In the genomic region with DNA sequence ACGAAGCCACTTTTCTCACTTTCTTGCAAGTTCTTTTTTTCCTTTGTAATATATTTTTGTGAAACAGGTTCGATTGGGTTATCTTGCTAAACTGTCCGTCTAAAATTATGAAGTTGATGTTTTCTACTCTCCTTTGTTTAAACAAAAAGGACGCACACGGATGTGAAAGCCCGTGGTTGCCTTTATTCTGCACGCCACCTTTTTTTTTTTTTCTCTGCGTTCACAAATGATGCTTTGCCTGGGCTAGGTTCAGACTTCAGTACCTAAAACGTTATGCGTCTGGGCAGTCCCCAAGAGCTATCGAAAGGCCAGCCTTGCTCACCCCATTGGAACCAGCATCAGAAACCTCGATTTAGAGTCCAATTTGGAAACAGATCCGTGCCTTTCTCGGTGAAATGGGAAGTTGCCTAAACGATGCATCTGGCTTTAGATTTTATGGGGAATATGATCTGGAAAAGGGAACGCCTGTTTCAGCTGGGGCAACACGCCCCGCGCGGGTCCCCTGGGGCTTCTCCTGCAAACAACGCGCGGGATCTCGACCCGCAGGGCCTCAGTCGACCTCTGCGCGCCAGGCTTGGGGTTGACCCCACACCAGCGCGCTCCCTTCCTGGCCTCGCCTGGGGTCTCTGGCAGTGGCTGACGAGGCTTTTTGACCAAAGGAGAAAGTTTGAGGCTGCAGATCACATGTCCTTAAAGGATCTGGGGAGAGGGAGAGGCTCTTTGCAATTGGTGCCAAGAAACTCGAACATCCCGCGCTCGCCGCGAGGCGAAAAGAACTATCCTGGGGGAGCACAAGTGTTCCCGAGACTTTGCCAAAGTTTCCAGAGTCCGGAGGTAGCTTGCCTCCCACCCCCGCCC, we compare ENCODE assay signal across 9 cellular contexts.
A peak's percentile ranks its signal among the peaks of the same experiment; 100 is the strongest.
DNase-seq lines count a peak whose midpoint lies in the region; ATAC-seq and TF ChIP-seq lines count a peak whose summit lies in the region.
"Had no signal": no experiment of that assay in that cellular context is flagged by ENCODE, and none has a peak within 500 bp of the region (broad histone marks: within the 10 kb centered on the region; RNA-seq: fewer than 3 reads in every experiment).

No MANE protein-coding gene starts in this region.

- no peaks in the 10 kb centered on the region for H3K9me3 Mint-ChIP-seq in activated T-cell treated with anti-CD3 and anti-CD28 coated beads, Interleukin-2, amount 50 U/mL, for 4 hours
- no peaks in the 10 kb centered on the region for H3K9me3 Mint-ChIP-seq in stimulated activated memory B cell treated with anti-CD40 and anti-IgM and Interleukin-4, amounts not matched to agents 10 μg/mL and 1 μg/mL and 100 μg/mL, for 72 hours

- H3K36me3 ChIP-seq in H7 (replicated peaks; ENCODE audit: control insufficient read depth, insufficient read depth, low read length) (no peaks in the 10 kb centered on the region), WERI-Rb-1 (no peaks in the 10 kb centered on the region)

- H3K27ac ChIP-seq in WERI-Rb-1, result no peak overlapping the region

- H3K27me3 ChIP-seq in H7 (ENCODE audit: control insufficient read depth, insufficient read depth, low read length), result peaks cover 90% of the 10 kb centered on the region
- no peaks in the 10 kb centered on the region for H3K27me3 ChIP-seq in WERI-Rb-1 (ENCODE audit: insufficient read depth, low read depth, severe bottlenecking)

- no peaks in the 10 kb centered on the region for H3K36me3 Mint-ChIP-seq in activated T-cell treated with anti-CD3 and anti-CD28 coated beads, Interleukin-2, amount 50 U/mL, for 4 hours (ENCODE audit: insufficient read depth)
- H3K36me3 Mint-ChIP-seq in stimulated activated memory B cell treated with anti-CD40 and anti-IgM and Interleukin-4, amounts not matched to agents 10 μg/mL and 1 μg/mL and 100 μg/mL, for 72 hours, result peaks cover 5% of the 10 kb centered on the region

- peak overlapping the region; percentile 43 for H3K4me3 ChIP-seq in H7 (ENCODE audit: insufficient read depth, low read depth, low read length)
- no peak overlapping the region for H3K4me3 ChIP-seq in WERI-Rb-1 (ENCODE audit: low read depth, low read length)
- H3K4me3 ChIP-seq: K562 had no signal

- ATAC-seq in activated T-cell treated with anti-CD3 and anti-CD28 coated beads, Interleukin-2, amount 50 U/mL, for 4 hours, result no peak
- ATAC-seq in stimulated activated memory B cell treated with anti-CD40 and anti-IgM and Interleukin-4, amounts not matched to agents 10 μg/mL and 1 μg/mL and 100 μg/mL, for 72 hours, result peak; percentile 45
- ATAC-seq in omental fat pad (ENCODE audit: low FRiP score), result no peak
- ATAC-seq: K562 had no signal

- no peaks in the 10 kb centered on the region for H3K9me3 ChIP-seq in WERI-Rb-1 (ENCODE audit: severe bottlenecking)

- H3K27me3 Mint-ChIP-seq in activated T-cell treated with anti-CD3 and anti-CD28 coated beads, Interleukin-2, amount 50 U/mL, for 4 hours (ENCODE audit: low read depth), result peaks cover 45% of the 10 kb centered on the region
- H3K27me3 Mint-ChIP-seq in stimulated activated memory B cell treated with anti-CD40 and anti-IgM and Interleukin-4, amounts not matched to agents 10 μg/mL and 1 μg/mL and 100 μg/mL, for 72 hours, result peaks cover 17% of the 10 kb centered on the region

- peaks cover 51% of the 10 kb centered on the region for H3K4me1 Mint-ChIP-seq in activated T-cell treated with anti-CD3 and anti-CD28 coated beads, Interleukin-2, amount 50 U/mL, for 4 hours (ENCODE audit: low read depth)
- peaks cover 58% of the 10 kb centered on the region for H3K4me1 Mint-ChIP-seq in stimulated activated memory B cell treated with anti-CD40 and anti-IgM and Interleukin-4, amounts not matched to agents 10 μg/mL and 1 μg/mL and 100 μg/mL, for 72 hours

- no peak for TF ChIP-seq CTCF in WERI-Rb-1 (IDR thresholded peaks at IDR 0.05; ENCODE audit: low read depth, low read length)
- TF ChIP-seq CTCF in omental fat pad (IDR thresholded peaks at IDR 0.05), result no peak

- H3K27ac Mint-ChIP-seq in stimulated activated memory B cell treated with anti-CD40 and anti-IgM and Interleukin-4, amounts not matched to agents 10 μg/mL and 1 μg/mL and 100 μg/mL, for 72 hours, result peak overlapping the region; percentile 99

- DNase-seq in H7 (peak; percentile 38), hepatic stellate cell (ENCODE audit: low spot score) (peak; percentile 41), WERI-Rb-1 (no peak), KG1 (lab: John Stamatoyannopoulos, UW) (no peak), glomerular visceral epithelial cell (ENCODE audit: extremely low spot score) (no peak), omental fat pad (ENCODE audit: low spot score) (no peak)
- no peak for DNase-seq in activated T-cell treated with anti-CD3 and anti-CD28 coated beads, Interleukin-2, amount 50 U/mL, for 4 hours

- peak overlapping the region; percentile 78 for H3K4me3 Mint-ChIP-seq in activated T-cell treated with anti-CD3 and anti-CD28 coated beads, Interleukin-2, amount 50 U/mL, for 4 hours
- peak overlapping the region; percentile 87 for H3K4me3 Mint-ChIP-seq in stimulated activated memory B cell treated with anti-CD40 and anti-IgM and Interleukin-4, amounts not matched to agents 10 μg/mL and 1 μg/mL and 100 μg/mL, for 72 hours

Comparison
In these comparisons a context has a peak if more than half of its experiments do, and no peak if none do; other contexts are left out.
1. DNase-seq: peak in H7 (single experiment) and hepatic stellate cell (single experiment); none in activated T-cell treated with anti-CD3 and anti-CD28 coated beads, Interleukin-2, amount 50 U/mL, for 4 hours (single experiment), WERI-Rb-1 (single experiment), KG1 (single experiment), glomerular visceral epithelial cell (single experiment) and omental fat pad (single experiment).